Comparison of ENCODE assay signal across 20 cellular contexts in genomic region chr20:60447703-60448102, GRCh38.
DNase-seq lines count a peak whose midpoint lies in the region; ATAC-seq and TF ChIP-seq lines count a peak whose summit lies in the region.
"Had no signal": no experiment of that assay in that cellular context is flagged by ENCODE, and none has a peak within 500 bp of the region (broad histone marks: within the 10 kb centered on the region; RNA-seq: fewer than 3 reads in every experiment).

No MANE protein-coding gene starts in this region.

- no peak overlapping the region for H3K4ac ChIP-seq in IMR-90 (ENCODE audit: low read depth, low read length)

- no peaks in the 10 kb centered on the region for H3K79me2 ChIP-seq in hepatocyte

- H4K91ac ChIP-seq in IMR-90 (ENCODE audit: insufficient read depth, low read depth, low read length) = no peak overlapping the region

- WGBS in IMR-90 (ENCODE audit: extremely low coverage in 2 of 2, insufficient read length in 1 of 2), 2 experiments = 50% methylated on average over 1 of the region's 3 CpGs; no CpG with 5 or more reads in 1 of the 2 experiments
- WGBS in hepatocyte (ENCODE audit: low lambda C conversion rate, missing lambda C conversion rate) = 39% methylated on average over 3 of the region's 3 CpGs
- WGBS in lower leg skin, 2 donors = 38 to 56% methylated on average over 3 of the region's 3 CpGs

- H3K18ac ChIP-seq in IMR-90 (ENCODE audit: low read depth, low read length) = no peak overlapping the region

- no peaks in the 10 kb centered on the region for H3K9me2 ChIP-seq in hepatocyte (replicated peaks; ENCODE audit: insufficient read depth)

- H3K9me1 ChIP-seq in IMR-90 (ENCODE audit: insufficient read depth, low read length) = no peaks in the 10 kb centered on the region

- H3K27me3 ChIP-seq in IMR-90 (ENCODE audit: control insufficient read depth, insufficient read depth, low read length) (no peaks in the 10 kb centered on the region), hepatocyte (no peaks in the 10 kb centered on the region)

- intact Hi-C loops in IMR-90 (cut with micrococcal nuclease) (no loop called here), lower leg skin (cut with DNase I; ENCODE audit: low total_unique reads) (no loop called here)

- H2BK5ac ChIP-seq in IMR-90 (ENCODE audit: low read depth, low read length, poor library complexity, severe bottlenecking) = no peak overlapping the region

- dilution Hi-C loops in IMR-90 (cut with HindIII; ENCODE audit: low sequenced_read_pairs, unreplicated experiment) = no loop called here

- no peak overlapping the region for H2AK5ac ChIP-seq in IMR-90 (ENCODE audit: low read depth, low read length)

- H2AFZ ChIP-seq in IMR-90 (replicated peaks; ENCODE audit: low read length, poor library complexity) (no peak overlapping the region), hepatocyte (no peak overlapping the region)

- TF ChIP-seq POLR2A in IMR-90 (IDR thresholded peaks at IDR 0.05; ENCODE audit: low read depth, low read length) = no peak
- TF ChIP-seq POLR2A in lower leg skin (IDR thresholded peaks at IDR 0.05) = no peak

- H3K9me3 ChIP-seq in IMR-90 (ENCODE audit: control insufficient read depth, insufficient read depth, low read length) (peaks cover 9% of the 10 kb centered on the region), hepatocyte (ENCODE audit: low read depth) (no peaks in the 10 kb centered on the region)

- H3K4me3 ChIP-seq in AG10803 (ENCODE audit: low read length) = no peak overlapping the region
- H3K4me3 ChIP-seq in IMR-90 (ENCODE audit: insufficient read depth, low read depth, low read length) = no peak overlapping the region
- no peak overlapping the region for H3K4me3 ChIP-seq in hepatocyte
- H3K4me3 ChIP-seq in lower leg skin (ENCODE audit: low read depth, poor library complexity, severe bottlenecking) = no peak overlapping the region

- H3K56ac ChIP-seq in IMR-90 (ENCODE audit: extremely low read depth, insufficient read depth, low read length) = no peak overlapping the region

- H2BK20ac ChIP-seq in IMR-90 (ENCODE audit: low read depth, low read length) = no peak overlapping the region

- H4K5ac ChIP-seq in IMR-90 (ENCODE audit: low read depth, low read length) = no peak overlapping the region

- no peak overlapping the region for H3K4me2 ChIP-seq in IMR-90 (ENCODE audit: low read depth, low read length)
- H3K4me2 ChIP-seq in hepatocyte = no peak overlapping the region
- H3K4me2 ChIP-seq: KMS-11 had no signal

- in situ Hi-C loops in IMR-90 (cut with MboI; ENCODE audit: low sequenced_read_pairs) = no loop called here

- POLR2A ChIA-PET in IMR-90 (lab: Charles Lee; ENCODE audit: unreplicated experiment) = no interaction called here

- DNase-seq in AG10803 (ENCODE audit: low read depth) = peak; percentile 11
- DNase-seq in IMR-90 = peak; percentile 1
- DNase-seq in hepatocyte (ENCODE audit: low spot score) = peak; percentile 47
- DNase-seq in stromal cell of bone marrow (ENCODE audit: low read depth) = peak; percentile 21
- no peak for DNase-seq in lower leg skin (ENCODE audit: low spot score in 2 of 2)
- DNase-seq: 8988T, AML-193, DMS53, GDM1, H9, NCI-H1105, NCI-H146, NCI-H2029, NCI-H345, NCI-H524 treated with DMSO at 0.1 percent for 48 hours, Right ventricle myocardium superior had no signal

- H4K20me1 ChIP-seq in IMR-90 (ENCODE audit: insufficient read depth, low read length) (no peaks in the 10 kb centered on the region), hepatocyte (ENCODE audit: insufficient read depth, poor library complexity, severe bottlenecking) (no peaks in the 10 kb centered on the region)

- BruUV-seq in IMR-90 (replicated peaks; lab: Mats Ljungman, UMichigan) = no TSS peak

- TF ChIP-seq CTCF in AG10803 (conservative IDR thresholded peaks at IDR 0.05; ENCODE audit: low read length) (no peak), IMR-90 (conservative IDR thresholded peaks at IDR 0.05; ENCODE audit: low read depth, low read length) (no peak), hepatocyte (IDR thresholded peaks at IDR 0.05; ENCODE audit: poor library complexity) (no peak), lower leg skin (IDR thresholded peaks at IDR 0.05) (no peak)

- no peak overlapping the region for H4K8ac ChIP-seq in IMR-90 (ENCODE audit: low read depth in 2 of 2, low read length in 2 of 2)

- H3K14ac ChIP-seq in IMR-90 (replicated peaks; ENCODE audit: low read depth, low read length) = no peak overlapping the region

- ATAC-seq in IMR-90 (ENCODE audit: low read depth) = no peak
- no peak for ATAC-seq in GM21717 (IDR thresholded peaks at IDR 0.05; ENCODE audit: unreplicated experiment)
- ATAC-seq in GM21723 (IDR thresholded peaks at IDR 0.05; ENCODE audit: unreplicated experiment) = no peak

- H3K79me1 ChIP-seq in IMR-90 (ENCODE audit: low read depth in 1 of 2, low read length in 2 of 2) = no peaks in the 10 kb centered on the region

- H3K36me3 ChIP-seq in IMR-90 (ENCODE audit: control insufficient read depth, insufficient read depth, low read length) (no peaks in the 10 kb centered on the region), hepatocyte (replicated peaks; ENCODE audit: insufficient read depth, low read depth) (no peaks in the 10 kb centered on the region)

- no peak overlapping the region for H3K23ac ChIP-seq in IMR-90 (ENCODE audit: low read depth, low read length)

- H3K27ac ChIP-seq in IMR-90 (ENCODE audit: insufficient read depth, low read length) (no peak overlapping the region), hepatocyte (no peak overlapping the region)
- H3K27ac ChIP-seq: C4-2B, KMS-11 had no signal

- CTCF ChIA-PET in IMR-90 (lab: Yijun Ruan, JAX) = no interaction called here

- TF ChIP-seq RAD21 in IMR-90 (IDR thresholded peaks at IDR 0.05; ENCODE audit: low read length) = no peak

- H2BK15ac ChIP-seq in IMR-90 (ENCODE audit: low read depth, low read length) = no peak overlapping the region

- H3K4me1 ChIP-seq in IMR-90 (ENCODE audit: control insufficient read depth, insufficient read depth, low read length) (no peaks in the 10 kb centered on the region), hepatocyte (ENCODE audit: insufficient read depth) (no peaks in the 10 kb centered on the region)

- H2BK120ac ChIP-seq in IMR-90 (ENCODE audit: low read depth, low read length) = no peak overlapping the region

- H2AK9ac ChIP-seq in IMR-90 (replicated peaks; ENCODE audit: low read depth, low read length, poor library complexity) = no peak overlapping the region

- no peak overlapping the region for H3K9ac ChIP-seq in IMR-90 (ENCODE audit: low read depth, low read length)
- H3K9ac ChIP-seq: KMS-11 had no signal

TF ChIP-seq in IMR-90, 13 proteins besides CTCF, POLR2A, EP300 and RAD21:
- TF ChIP-seq RFX5 (IDR thresholded peaks at IDR 0.05; ENCODE audit: low read depth, low read length) (no peak), USF2 (IDR thresholded peaks at IDR 0.05; ENCODE audit: low read depth, low read length) (no peak), NFE2L2 (IDR thresholded peaks at IDR 0.05; ENCODE audit: low read depth, low read length) (no peak), ELK1 (IDR thresholded peaks at IDR 0.05; ENCODE audit: borderline replicate concordance, low read depth, low read length) (no peak), MAZ (IDR thresholded peaks at IDR 0.05; ENCODE audit: borderline replicate concordance, low read depth, low read length) (no peak), MXI1 (IDR thresholded peaks at IDR 0.05; ENCODE audit: borderline replicate concordance, low read depth, low read length) (no peak), CHD1 (IDR thresholded peaks at IDR 0.05; ENCODE audit: low read depth, low read length) (no peak), MAFK (IDR thresholded peaks at IDR 0.05; ENCODE audit: low read depth, low read length) (no peak), BHLHE40 (IDR thresholded peaks at IDR 0.05; ENCODE audit: low read depth, low read length) (no peak), SMC3 (IDR thresholded peaks at IDR 0.05; ENCODE audit: low read depth, low read length) (no peak), CEBPB (IDR thresholded peaks at IDR 0.05; ENCODE audit: low read depth, low read length) (no peak), FOS (IDR thresholded peaks at IDR 0.05; ENCODE audit: low read depth, low read length) (no peak), RCOR1 (IDR thresholded peaks at IDR 0.05; ENCODE audit: insufficient replicate concordance, low read length) (no peak)

Comparison
In these comparisons a context has a peak if more than half of its experiments do, and no peak if none do; other contexts are left out.
1. DNase-seq: peak in AG10803 (single experiment), IMR-90 (single experiment), hepatocyte (single experiment) and stromal cell of bone marrow (single experiment); none in lower leg skin (0 of 2).